Comparison of ENCODE assay signal across 8 cellular contexts in the genomic region with DNA sequence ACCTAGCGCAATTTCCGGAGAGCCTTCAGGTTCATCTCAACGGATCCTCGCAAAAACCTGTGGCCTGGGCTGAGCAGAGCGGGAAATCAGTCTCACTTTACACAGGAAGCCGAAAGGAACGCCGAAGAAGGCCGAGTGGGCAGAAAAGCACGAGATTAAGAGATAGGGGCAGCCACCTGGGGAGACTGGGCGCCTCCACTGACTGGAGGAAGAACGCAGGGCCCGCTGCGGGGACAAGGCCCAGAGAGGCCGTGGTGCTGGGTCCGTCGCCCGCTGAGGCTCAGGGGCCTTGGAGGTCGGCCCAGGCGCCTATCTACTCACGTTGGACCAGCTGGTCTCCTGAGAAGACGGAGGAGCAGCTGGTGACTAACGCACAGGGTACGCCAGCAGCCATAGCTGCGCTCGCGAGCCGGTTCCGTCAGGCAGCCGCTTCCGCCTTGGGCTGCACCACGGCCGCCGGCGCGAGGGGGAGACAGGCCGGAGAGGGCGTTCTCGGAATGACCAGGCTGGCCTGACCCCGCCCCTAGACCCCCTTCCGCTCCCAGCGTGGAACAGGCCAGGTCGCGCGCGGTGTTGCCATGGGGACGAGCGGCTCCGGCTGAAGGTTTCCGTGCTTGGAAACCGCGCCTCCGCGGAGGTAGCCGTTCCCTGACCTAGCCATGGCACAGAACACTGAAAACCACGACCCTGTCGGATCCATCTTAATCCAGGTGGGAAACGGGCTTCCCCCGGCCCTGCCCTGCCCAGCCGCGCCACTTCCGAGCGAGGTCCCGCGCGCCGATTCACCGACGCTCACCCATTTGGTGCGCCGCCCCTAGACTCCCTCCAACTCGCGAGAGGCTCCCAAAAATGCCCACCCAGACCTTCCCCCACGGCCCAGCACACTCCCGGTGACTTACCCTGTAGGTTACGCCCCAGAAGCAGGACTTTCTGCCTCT. TPM values are rescaled to one million over a fixed set of nuclear protein-coding genes. Genes with fewer than 3 reads are reported as not detected.
DNase-seq lines count a peak whose midpoint lies in the region; TF ChIP-seq lines count a peak whose summit lies in the region.

A gene with protein sequence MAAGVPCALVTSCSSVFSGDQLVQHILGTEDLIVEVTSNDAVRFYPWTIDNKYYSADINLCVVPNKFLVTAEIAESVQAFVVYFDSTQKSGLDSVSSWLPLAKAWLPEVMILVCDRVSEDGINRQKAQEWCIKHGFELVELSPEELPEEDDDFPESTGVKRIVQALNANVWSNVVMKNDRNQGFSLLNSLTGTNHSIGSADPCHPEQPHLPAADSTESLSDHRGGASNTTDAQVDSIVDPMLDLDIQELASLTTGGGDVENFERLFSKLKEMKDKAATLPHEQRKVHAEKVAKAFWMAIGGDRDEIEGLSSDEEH (minus strand): TSS at position 424 of the 938 bp plus-strand sequence. CDS start 30 bp downstream, at position 394.
A gene (plus strand): TSS at position 549 of the 938 bp plus-strand sequence. CDS start 111 bp downstream, at position 660.

- DNase-seq in GM04503 (ENCODE audit: low read depth) = peak; percentile 82
- DNase-seq in HFF-Myc (ENCODE audit: extremely low read depth, low read depth) = peak; percentile 84
- peak; percentile 91 for DNase-seq in MV-4-11 (lab: John Stamatoyannopoulos, UW)
- peak; percentile 98 for DNase-seq in SJSA1 (ENCODE audit: low read depth in 1 of 2, low spot score in 2 of 2)
- peak; percentile 98 for DNase-seq in activated naive CD4-positive, alpha-beta T cell treated with anti-CD3 and anti-CD28 coated beads, Interleukin-2, amount 10 ng/mL, durations not matched to agents 7 days and 5 days
- DNase-seq in germinal center (ENCODE audit: low spot score) = peak; percentile 96
- DNase-seq in substantia nigra (lab: John Stamatoyannopoulos, UW) = peak; percentile 74 to 99 (median 95)

- H3K27ac Mint-ChIP-seq in activated naive CD4-positive, alpha-beta T cell treated with anti-CD3 and anti-CD28 coated beads, Interleukin-2, amount 10 ng/mL, durations not matched to agents 7 days and 5 days = peak within 1 kb of the TSS; percentile 97

- peak within 1 kb of the TSS; percentile 98 for H3K4me3 Mint-ChIP-seq in activated naive CD4-positive, alpha-beta T cell treated with anti-CD3 and anti-CD28 coated beads, Interleukin-2, amount 10 ng/mL, durations not matched to agents 7 days and 5 days

- H3K9me3 ChIP-seq in SJSA1 (replicated peaks) (no peaks in the 10 kb centered on the region), neutrophil (no peaks in the 10 kb centered on the region)

- CTCF ChIA-PET in activated naive CD4-positive, alpha-beta T cell treated with anti-CD3 and anti-CD28 coated beads, Interleukin-2, amount 10 ng/mL, durations not matched to agents 7 days and 5 days (lab: Charles Lee) = interaction anchor here (1.0 kb wide), 1 partner anchor 308 kb away, joined by 3 read pairs; no protein-coding TSS in a partner anchor

- peaks cover 10% of the 10 kb centered on the region for H3K36me3 Mint-ChIP-seq in activated naive CD4-positive, alpha-beta T cell treated with anti-CD3 and anti-CD28 coated beads, Interleukin-2, amount 10 ng/mL, durations not matched to agents 7 days and 5 days

- peak within 1 kb of the TSS; percentile 88 for H3K27ac ChIP-seq in SJSA1
- H3K27ac ChIP-seq in neutrophil = peak within 1 kb of the TSS; percentile 74
- peak within 1 kb of the TSS; percentile 66 for H3K27ac ChIP-seq in substantia nigra (ENCODE audit: low read depth, low read length, poor library complexity, severe bottlenecking)

- no peaks in the 10 kb centered on the region for H3K9me3 Mint-ChIP-seq in activated naive CD4-positive, alpha-beta T cell treated with anti-CD3 and anti-CD28 coated beads, Interleukin-2, amount 10 ng/mL, durations not matched to agents 7 days and 5 days

- peaks cover 43% of the 10 kb centered on the region for H3K4me1 Mint-ChIP-seq in activated naive CD4-positive, alpha-beta T cell treated with anti-CD3 and anti-CD28 coated beads, Interleukin-2, amount 10 ng/mL, durations not matched to agents 7 days and 5 days

- no peak for TF ChIP-seq CTCF in HFF-Myc (IDR thresholded peaks at IDR 0.05; ENCODE audit: low read depth, low read length, missing control alignments)
- TF ChIP-seq CTCF in neutrophil (IDR thresholded peaks at IDR 0.05) = no peak

- peaks cover 3% of the 10 kb centered on the region for H3K36me3 ChIP-seq in SJSA1
- no peaks in the 10 kb centered on the region for H3K36me3 ChIP-seq in neutrophil

- peaks cover 9% of the 10 kb centered on the region for H3K4me1 ChIP-seq in SJSA1 (replicated peaks)
- peaks cover 25 to 27% of the 10 kb centered on the region in 2 experiments for H3K4me1 ChIP-seq in neutrophil (ENCODE audit: control insufficient read depth in 1 of 2, insufficient read depth in 1 of 2, low read depth in 1 of 2, low read length in 1 of 2)

- H3K4me3 ChIP-seq in HFF-Myc (replicated peaks; ENCODE audit: low read depth, low read length) (peak within 1 kb of the TSS; percentile 66), SJSA1 (peak within 1 kb of the TSS; percentile 84), neutrophil (ENCODE audit: low read depth in 1 of 2, low read length in 1 of 2) (peak within 1 kb of the TSS; percentile 76 to 85)

- no peaks in the 10 kb centered on the region for H3K27me3 ChIP-seq in SJSA1 (replicated peaks)
- H3K27me3 ChIP-seq in neutrophil = peaks cover 21% of the 10 kb centered on the region

- peaks cover 14% of the 10 kb centered on the region for H3K27me3 Mint-ChIP-seq in activated naive CD4-positive, alpha-beta T cell treated with anti-CD3 and anti-CD28 coated beads, Interleukin-2, amount 10 ng/mL, durations not matched to agents 7 days and 5 days

RNA-seq across cellular contexts. Expression of the first gene that starts in this region (rescaled TPM):
- total RNA-seq in SJSA1 (2014; rRNA removed; shearing (Covaris generic)) = 59.1 and 80.8 TPM in 2 replicates

RNA-seq across cellular contexts. Expression of the second gene that starts in this region (rescaled TPM):
- 0.31 and 4.5 TPM in 2 replicates for total RNA-seq in SJSA1 (2014; rRNA removed; shearing (Covaris generic))

Comparison
In these comparisons a context has a peak if more than half of its experiments do, and no peak if none do; other contexts are left out.
1. Peak in every context shown above with its lines: DNase-seq, H3K4me3 ChIP-seq and H3K27ac ChIP-seq.